Comparison of ENCODE assay signal across 1 cellular context in genomic region chr1:183945432-183946308, GRCh38.
TF ChIP-seq lines count a peak whose summit lies in the region.

No MANE protein-coding gene starts in this region.

TF ChIP-seq in K562, 482 proteins besides CTCF, POLR2A, EP300 and RAD21 (continued from another document and continues in another):
- no peak for TF ChIP-seq ATF4 (CRISPR knock-in tag; IDR thresholded peaks at IDR 0.05)
- no peak for TF ChIP-seq ZFP91 (CRISPR knock-in tag; IDR thresholded peaks at IDR 0.05)
- TF ChIP-seq KLF1 (tag; IDR thresholded peaks at IDR 0.05): no peak
- no peak for TF ChIP-seq SUPT5H (IDR thresholded peaks at IDR 0.05)
- TF ChIP-seq ZNF75A (CRISPR knock-in tag; IDR thresholded peaks at IDR 0.05): no peak
- TF ChIP-seq TEAD2 (tag; IDR thresholded peaks at IDR 0.05): no peak
- TF ChIP-seq TAF7 (tag; IDR thresholded peaks at IDR 0.05): no peak
- TF ChIP-seq ZBTB49 (CRISPR knock-in tag; IDR thresholded peaks at IDR 0.05; ENCODE audit: borderline replicate concordance): no peak
- TF ChIP-seq DLX4 (CRISPR knock-in tag; IDR thresholded peaks at IDR 0.05): no peak
- 0 out of 4 replicates have a peak, but pooled peaks of 1 of the 2 experiments have one; percentile 42 for TF ChIP-seq HDAC1 (IDR thresholded peaks at IDR 0.05)
- no peak for TF ChIP-seq MAX (CRISPR knock-in tag; IDR thresholded peaks at IDR 0.05)
- no peak for TF ChIP-seq RBM34 (IDR thresholded peaks at IDR 0.05; ENCODE audit: borderline replicate concordance, insufficient read depth, low read length)
- no peak for TF ChIP-seq KDM4B (IDR thresholded peaks at IDR 0.05; ENCODE audit: borderline replicate concordance in 2 of 2, low read depth in 1 of 2)
- no peak for TF ChIP-seq DNMT1 (IDR thresholded peaks at IDR 0.05)
- TF ChIP-seq ZNF780A (CRISPR knock-in tag; IDR thresholded peaks at IDR 0.05): no peak
- TF ChIP-seq NR2C2 (CRISPR knock-in tag; IDR thresholded peaks at IDR 0.05): no peak
- TF ChIP-seq NR2C2 (tag; IDR thresholded peaks at IDR 0.05): peak; percentile 64
- TF ChIP-seq ATF3 (IDR thresholded peaks at IDR 0.05): no peak
- no peak for TF ChIP-seq ATF3 (CRISPR knock-in tag; conservative IDR thresholded peaks at IDR 0.05)
- no peak for TF ChIP-seq CCAR2 (IDR thresholded peaks at IDR 0.05; ENCODE audit: low read depth, low read length)
- TF ChIP-seq ZNF449 (CRISPR knock-in tag; IDR thresholded peaks at IDR 0.05): no peak
- no peak for TF ChIP-seq HMGXB4 (CRISPR knock-in tag; IDR thresholded peaks at IDR 0.05)
- no peak for TF ChIP-seq NFRKB (IDR thresholded peaks at IDR 0.05; ENCODE audit: low read depth)
- no peak for TF ChIP-seq TCF3 (CRISPR knock-in tag; IDR thresholded peaks at IDR 0.05)
- no peak for TF ChIP-seq ZSCAN29 (IDR thresholded peaks at IDR 0.05)
- TF ChIP-seq ARID4B (CRISPR knock-in tag; IDR thresholded peaks at IDR 0.05): no peak
- peak; percentile 68; the same call in 1 of the 2 replicates for TF ChIP-seq SMAD4 (CRISPR knock-in tag; conservative IDR thresholded peaks at IDR 0.05)
- TF ChIP-seq EP400 (IDR thresholded peaks at IDR 0.05): no peak
- no peak for TF ChIP-seq HMGN3 (IDR thresholded peaks at IDR 0.05; ENCODE audit: borderline replicate concordance, extremely low read depth, insufficient read length, low read depth, low read length)
- TF ChIP-seq RBM22 (IDR thresholded peaks at IDR 0.05; ENCODE audit: low read depth, low read length, poor library complexity, severe bottlenecking): no peak
- TF ChIP-seq ZC3H4 (CRISPR knock-in tag; IDR thresholded peaks at IDR 0.05; ENCODE audit: borderline replicate concordance): no peak
- no peak for TF ChIP-seq ZNF76 (CRISPR knock-in tag; IDR thresholded peaks at IDR 0.05; ENCODE audit: borderline replicate concordance)
- TF ChIP-seq ZNF140 (CRISPR knock-in tag; IDR thresholded peaks at IDR 0.05): no peak
- TF ChIP-seq PHF21A (IDR thresholded peaks at IDR 0.05; ENCODE audit: borderline replicate concordance, low read depth): no peak
- TF ChIP-seq HCFC1 (IDR thresholded peaks at IDR 0.05; ENCODE audit: low read depth, low read length): no peak
- TF ChIP-seq TEAD4 (IDR thresholded peaks at IDR 0.05; ENCODE audit: low read length): peak; percentile 33; the same call in 1 of the 2 replicates
- no peak for TF ChIP-seq TEAD4 (CRISPR knock-in tag; IDR thresholded peaks at IDR 0.05; ENCODE audit: borderline replicate concordance)
- no peak for TF ChIP-seq ARID2 (IDR thresholded peaks at IDR 0.05)
- no peak for TF ChIP-seq ARID3B (CRISPR knock-in tag; IDR thresholded peaks at IDR 0.05; ENCODE audit: borderline replicate concordance)
- no peak for TF ChIP-seq SRF (CRISPR knock-in tag; IDR thresholded peaks at IDR 0.05)
- TF ChIP-seq NR0B1 (IDR thresholded peaks at IDR 0.05; ENCODE audit: partially characterized antibody): no peak
- no peak for TF ChIP-seq BRD9 (IDR thresholded peaks at IDR 0.05; ENCODE audit: low read depth, partially characterized antibody)
- TF ChIP-seq MBD1 (CRISPR knock-in tag; IDR thresholded peaks at IDR 0.05): no peak
- no peak for TF ChIP-seq RHOXF2B (CRISPR knock-in tag; conservative IDR thresholded peaks at IDR 0.05)
- no peak for TF ChIP-seq NFIC (IDR thresholded peaks at IDR 0.05)
- no peak for TF ChIP-seq SRSF9 (IDR thresholded peaks at IDR 0.05; ENCODE audit: borderline replicate concordance, low read depth, low read length)
- no peak for TF ChIP-seq NR4A1 (CRISPR knock-in tag; IDR thresholded peaks at IDR 0.05)
- no peak for TF ChIP-seq NR4A1 (tag; IDR thresholded peaks at IDR 0.05)
- no peak for TF ChIP-seq ASH1L (IDR thresholded peaks at IDR 0.05; ENCODE audit: borderline replicate concordance, low read depth, partially characterized antibody)
- no peak for TF ChIP-seq ZNF644 (tag; IDR thresholded peaks at IDR 0.05; ENCODE audit: low read depth)
- TF ChIP-seq ZNF668 (CRISPR knock-in tag; IDR thresholded peaks at IDR 0.05): no peak
